Comparison of ENCODE assay signal across 20 cellular contexts in genomic region chr2:240527153-240527750, GRCh38.
"Had no signal": no experiment of that assay in that cellular context is flagged by ENCODE, and none has a peak within 500 bp of the region (broad histone marks: within the 10 kb centered on the region; RNA-seq: fewer than 3 reads in every experiment).

No MANE protein-coding gene starts in this region.

- H3K27me3 ChIP-seq: dorsolateral prefrontal cortex, gastrocnemius medialis, right atrium auricular region, sigmoid colon, testis, tibial artery, upper lobe of left lung, uterus had no signal

- H3K27ac ChIP-seq: dorsolateral prefrontal cortex, epithelial cell of prostate, gastrocnemius medialis, lower lobe of right lung, prostate gland, right atrium auricular region, sigmoid colon, testis, tibial artery, upper lobe of left lung, uterus had no signal

- H3K9me3 ChIP-seq: prostate gland, testis, uterus had no signal

- H3K4me1 ChIP-seq: gastrocnemius medialis, lower lobe of right lung, prostate gland, right atrium auricular region, sigmoid colon, testis, tibial artery, upper lobe of left lung, uterus had no signal

- H3K36me3 ChIP-seq: prostate gland, uterus had no signal

- DNase-seq: effector CD4-positive, alpha-beta T cell; foreskin fibroblast; gastrocnemius medialis; left ventricle myocardium superior; lower lobe of right lung; natural killer cell; sigmoid colon; stimulated activated CD4-positive, alpha-beta T cell treated with anti-CD3 and anti-CD28 coated beads, Interleukin-2, amount 100 ng/mL, for 24 hours; stimulated activated CD4-positive, alpha-beta T cell treated with anti-CD3 and anti-CD28 coated beads, Interleukin-4, amount 100 ng/mL, for 24 hours; stimulated activated naive CD8-positive, alpha-beta T cell treated with anti-CD3 and anti-CD28 coated beads, Interleukin-15, Interleukin-2, amounts not matched to agents 100 U/mL and 50 U/mL, for 24 hours; substantia nigra; testis; tibial artery; upper lobe of left lung; uterus had no signal

- H3K4me3 ChIP-seq: dorsolateral prefrontal cortex, gastrocnemius medialis, lower lobe of right lung, prostate gland, right atrium auricular region, sigmoid colon, testis, tibial artery, upper lobe of left lung, uterus had no signal

- FAIRE-seq: keratinocyte had no signal
